1 cellular context compared by ENCODE assay signal in the genomic region with DNA sequence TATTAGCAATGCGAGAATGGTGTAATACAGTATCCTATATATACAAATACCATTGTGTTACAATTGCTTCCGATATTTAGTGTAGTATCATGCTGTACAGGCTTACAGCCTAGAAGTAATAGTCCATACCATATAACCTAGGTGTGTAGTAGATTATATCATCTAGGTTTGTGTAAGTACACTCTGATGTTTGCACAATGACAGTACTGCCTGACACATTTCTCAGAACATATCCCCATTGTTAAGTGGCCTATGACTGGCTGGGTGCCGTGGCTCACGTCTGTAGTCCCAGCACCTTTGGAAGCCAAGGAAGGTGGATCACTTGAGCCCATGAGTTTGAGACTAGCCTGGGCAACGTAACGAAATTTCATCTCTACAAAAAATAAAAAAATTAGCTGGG.
TF ChIP-seq lines count a peak whose summit lies in the region.

No MANE protein-coding gene starts in this region.

TF ChIP-seq in IMR-90, 13 proteins besides CTCF, POLR2A, EP300 and RAD21 (continued from another document):
- TF ChIP-seq ELK1 (IDR thresholded peaks at IDR 0.05; ENCODE audit: borderline replicate concordance, low read depth, low read length) (no peak), NFE2L2 (IDR thresholded peaks at IDR 0.05; ENCODE audit: low read depth, low read length) (no peak)
- TF ChIP-seq, protein P1, sequence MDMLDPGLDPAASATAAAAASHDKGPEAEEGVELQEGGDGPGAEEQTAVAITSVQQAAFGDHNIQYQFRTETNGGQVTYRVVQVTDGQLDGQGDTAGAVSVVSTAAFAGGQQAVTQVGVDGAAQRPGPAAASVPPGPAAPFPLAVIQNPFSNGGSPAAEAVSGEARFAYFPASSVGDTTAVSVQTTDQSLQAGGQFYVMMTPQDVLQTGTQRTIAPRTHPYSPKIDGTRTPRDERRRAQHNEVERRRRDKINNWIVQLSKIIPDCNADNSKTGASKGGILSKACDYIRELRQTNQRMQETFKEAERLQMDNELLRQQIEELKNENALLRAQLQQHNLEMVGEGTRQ (IDR thresholded peaks at IDR 0.05; ENCODE audit: low read depth, low read length), result no peak
